Comparison of ENCODE assay signal across 9 cellular contexts in genomic region chr6:39029156-39030011, GRCh38. TPM values are rescaled to one million over a fixed set of nuclear protein-coding genes. Genes with fewer than 3 reads are reported as not detected.
DNase-seq lines count a peak whose midpoint lies in the region; ATAC-seq, FAIRE-seq and TF ChIP-seq lines count a peak whose summit lies in the region.
"Had no signal": no experiment of that assay in that cellular context is flagged by ENCODE, and none has a peak within 500 bp of the region (broad histone marks: within the 10 kb centered on the region; RNA-seq: fewer than 3 reads in every experiment).

No MANE protein-coding gene starts in this region.

- FAIRE-seq in GM12892 (lab: Jason Lieb, UNC), result peak; percentile 91
- FAIRE-seq: colon had no signal

- no peak for TF ChIP-seq POLR2A in GM12892 (IDR thresholded peaks at IDR 0.05; ENCODE audit: low read depth, low read length)

- ATAC-seq in left ventricle myocardium superior (peak; percentile 39), GM21360 (IDR thresholded peaks at IDR 0.05; ENCODE audit: unreplicated experiment) (no peak)

- DNase-seq in 8988T, result peak; percentile 51
- DNase-seq in GM12892 (ENCODE audit: insufficient read length), result no peak
- DNase-seq in M059J (ENCODE audit: low read depth), result peak; percentile 22
- DNase-seq in activated T-cell treated with anti-CD3 and anti-CD28 coated beads, Interleukin-2, amount 50 U/mL, for 1 hour, result peak; percentile 34
- peak; percentile 56 for DNase-seq in left ventricle myocardium superior
- peak; percentile 8 to 59 (median 13) for DNase-seq in stimulated activated CD4-positive, alpha-beta T cell treated with anti-CD3 and anti-CD28 coated beads, TNF-alpha, amount 100 ng/mL, for 24 hours (ENCODE audit: low read depth in 3 of 3)
- no peak for DNase-seq in COR-L47 (lab: John Stamatoyannopoulos, UW)

- intact Hi-C loops in left ventricle myocardium superior (cut with micrococcal nuclease), result no loop called here

RNA-seq across cellular contexts. Expression of gene GLP1R, which starts 19.2 kb away (rescaled TPM):
- not detected for polyA plus RNA-seq in GM12892 (2012; ENCODE audit: missing spikeins)
- total RNA-seq in M059J (2014; rRNA removed; shearing (Covaris generic)), result not detected in 2 replicates
- 11.6 TPM for total RNA-seq in left ventricle myocardium superior

Comparison
In these comparisons a context has a peak if more than half of its experiments do, and no peak if none do; other contexts are left out.
1. DNase-seq: peak in 8988T (single experiment), M059J (single experiment), activated T-cell treated with anti-CD3 and anti-CD28 coated beads, Interleukin-2, amount 50 U/mL, for 1 hour (single experiment), left ventricle myocardium superior (single experiment) and stimulated activated CD4-positive, alpha-beta T cell treated with anti-CD3 and anti-CD28 coated beads, TNF-alpha, amount 100 ng/mL, for 24 hours (3 of 3); none in GM12892 (single experiment) and COR-L47 (single experiment).
2. RNA of gene GLP1R, which starts 19.2 kb away (total RNA-seq): 11.6 TPM in left ventricle myocardium superior (single experiment); not detected in M059J; every median in the first group is over 10 times any median in the second.